In genomic region chr7:100483101-100483727, GRCh38 we compare ENCODE assay signal across 8 cellular contexts. TPM values are rescaled to one million over a fixed set of nuclear protein-coding genes. Genes with fewer than 3 reads are reported as not detected.
DNase-seq lines count a peak whose midpoint lies in the region; ATAC-seq, FAIRE-seq and TF ChIP-seq lines count a peak whose summit lies in the region.

No MANE protein-coding gene starts in this region.

- H3F3A ChIP-seq in PC-9 (ENCODE audit: insufficient read depth, low read depth), result peaks cover 15% of the 10 kb centered on the region; the same call in 1 of the 2 replicates

- TF ChIP-seq POLR2A in A549 (IDR thresholded peaks at IDR 0.05; ENCODE audit: low read length), result no peak

- H3K4me2 ChIP-seq in A549 (peak overlapping the region; percentile 99), PC-9 (peak overlapping the region; percentile 83)

- H3K27me3 ChIP-seq in PC-9 (ENCODE audit: insufficient read depth, low read depth) (no peaks in the 10 kb centered on the region), neuron (ENCODE audit: insufficient read depth, low read length) (no peaks in the 10 kb centered on the region), stomach smooth muscle (ENCODE audit: control insufficient read depth in 1 of 2, insufficient read depth in 2 of 2, low read length in 2 of 2) (no peaks in the 10 kb centered on the region)

- H3K36me3 ChIP-seq in PC-9 (ENCODE audit: low read depth) (no peaks in the 10 kb centered on the region), neuron (ENCODE audit: insufficient read depth, low read length) (no peaks in the 10 kb centered on the region), stomach smooth muscle (ENCODE audit: control insufficient read depth in 2 of 2, insufficient read depth in 2 of 2, low read length in 2 of 2) (no peaks in the 10 kb centered on the region)

- WGBS in A549 (ENCODE audit: missing lambda C conversion rate), result 2% methylated on average over 18 of the region's 79 CpGs

- ATAC-seq in A549, result peak; percentile 57 to 66
- peak; percentile 64 for ATAC-seq in GM18498 (IDR thresholded peaks at IDR 0.05; ENCODE audit: unreplicated experiment)
- peak; percentile 52 for ATAC-seq in HG03280 (IDR thresholded peaks at IDR 0.05; ENCODE audit: unreplicated experiment)

- peak; percentile 30 to 75; a peak in 4 of 5 replicates for TF ChIP-seq RAD21 in A549 (conservative IDR thresholded peaks at IDR 0.05 in 1 of 2, IDR thresholded peaks at IDR 0.05 in 1 of 2)

- no peaks in the 10 kb centered on the region for H3K9me2 ChIP-seq in PC-9 (ENCODE audit: insufficient read depth)

- H3K9ac ChIP-seq in stomach smooth muscle (ENCODE audit: low read length in 2 of 2), result no peak overlapping the region

- H3K4me3 ChIP-seq in A549 (peak overlapping the region; percentile 73), PC-9 (peak overlapping the region; percentile 65), foreskin fibroblast (ENCODE audit: low read depth in 1 of 2, low read length in 2 of 2) (peak overlapping the region; percentile 55 to 63), neuron (ENCODE audit: low read length) (peak overlapping the region; percentile 82), stomach smooth muscle (ENCODE audit: low read length in 2 of 2) (peak overlapping the region; percentile 53 to 69)

- peak overlapping the region; percentile 88 to 94 for H3K27ac ChIP-seq in A549
- no peak overlapping the region for H3K27ac ChIP-seq in PC-9
- H3K27ac ChIP-seq in stomach smooth muscle (ENCODE audit: low read length), result no peak overlapping the region

- peaks cover 44% of the 10 kb centered on the region for H3K4me1 ChIP-seq in A549
- peaks cover 24% of the 10 kb centered on the region for H3K4me1 ChIP-seq in PC-9 (replicated peaks; ENCODE audit: insufficient read depth)
- peaks cover 39% of the 10 kb centered on the region for H3K4me1 ChIP-seq in neuron (ENCODE audit: insufficient read depth, low read length)
- H3K4me1 ChIP-seq in stomach smooth muscle (ENCODE audit: control insufficient read depth, insufficient read depth, low read length), result peaks cover 17% of the 10 kb centered on the region

- TF ChIP-seq CTCF in A549 (IDR thresholded peaks at IDR 0.05) (peak; percentile 100), PC-9 (conservative IDR thresholded peaks at IDR 0.05) (peak; percentile 80), foreskin fibroblast (IDR thresholded peaks at IDR 0.05; ENCODE audit: low read depth, low read length) (peak; percentile 78)

- intact Hi-C loops in PC-9 (cut with micrococcal nuclease; ENCODE audit: unreplicated experiment), result loop anchor here (1.0 kb wide), 1 partner anchor 62 kb away; no protein-coding TSS in a partner anchor

- H4K20me1 ChIP-seq in PC-9 (ENCODE audit: insufficient read depth), result no peaks in the 10 kb centered on the region

- H2AFZ ChIP-seq in PC-9 (peak overlapping the region; percentile 84), neuron (ENCODE audit: low read depth, low read length) (peak overlapping the region; percentile 60)

- no TSS peak for BruUV-seq in PC-9 (replicated peaks; lab: Mats Ljungman, UMichigan)

- CTCF ChIA-PET in A549 (lab: Yijun Ruan, JAX), result interaction anchor here (0.6 to 8.5 kb wide), 42 partner anchors 8 to 237 kb away, joined by 3 to 127 read pairs (median 6); partner anchors contain the start of genes EPO, MEPCE, POP7 and SPACDR
- CTCF ChIA-PET in PC-9 (lab: Charles Lee), result interaction anchor here (0.6 to 1.3 kb wide), 5 partner anchors 77 to 1259 kb away, joined by 3 to 10 read pairs (median 7); no protein-coding TSS in a partner anchor

- POLR2A ChIA-PET in A549 (lab: Yijun Ruan, JAX), result interaction anchor here (1.0 to 1.9 kb wide), 4 partner anchors 55 to 129 kb away, joined by 3 to 6 read pairs (median 4); partner anchors contain the start of genes AGFG2, FBXO24, LRCH4 and MOSPD3
- POLR2A ChIA-PET in PC-9 (lab: Charles Lee; ENCODE audit: unreplicated experiment), result no interaction called here

- no peak for TF ChIP-seq EP300 in A549 (IDR thresholded peaks at IDR 0.05)

- H3K79me2 ChIP-seq in PC-9 (ENCODE audit: low read depth), result peaks cover 8% of the 10 kb centered on the region

- peak; percentile 64 to 70 for DNase-seq in A549 (ENCODE audit: low read depth in 1 of 2, low spot score in 1 of 2)
- DNase-seq in PC-9, result peak; percentile 39 to 86
- DNase-seq in activated effector memory CD4-positive, alpha-beta T cell treated with anti-CD3 and anti-CD28 coated beads, Interleukin-2, amount 50 U/mL, for 16 hours, result peak; percentile 94
- peak; percentile 34 to 82 for DNase-seq in foreskin fibroblast

- FAIRE-seq in A549 (lab: Jason Lieb, UNC), result no peak

- H3K9me3 ChIP-seq in A549 (no peaks in the 10 kb centered on the region), PC-9 (ENCODE audit: insufficient read depth, low read depth) (no peaks in the 10 kb centered on the region), neuron (ENCODE audit: low read length) (no peaks in the 10 kb centered on the region), stomach smooth muscle (ENCODE audit: control insufficient read depth in 2 of 2, low read length in 2 of 2) (no peaks in the 10 kb centered on the region)

TF ChIP-seq in A549, 52 proteins besides CTCF, POLR2A, EP300 and RAD21:
- peak; percentile 79; the same call in 1 of the 3 replicates for TF ChIP-seq BCL3 (IDR thresholded peaks at IDR 0.05)
- no peak for TF ChIP-seq CHD2 (IDR thresholded peaks at IDR 0.05; ENCODE audit: low read length, partially characterized antibody)
- TF ChIP-seq MAZ (IDR thresholded peaks at IDR 0.05; ENCODE audit: borderline replicate concordance, low read depth, low read length), result 0 out of 2 replicates have a peak, but pooled peaks have one; percentile 62
- 0 out of 2 replicates have a peak, but pooled peaks have one; percentile 20 for TF ChIP-seq TP53 (CRISPR knock-in tag; IDR thresholded peaks at IDR 0.05)
- no peak for TF ChIP-seq SREBF2 (IDR thresholded peaks at IDR 0.05)
- no peak for TF ChIP-seq FOSL2 (IDR thresholded peaks at IDR 0.05)
- TF ChIP-seq FOSL2 (CRISPR knock-in tag; IDR thresholded peaks at IDR 0.05), result 0 out of 2 replicates have a peak, but pooled peaks have one; percentile 4
- TF ChIP-seq JUN (IDR thresholded peaks at IDR 0.05), result peak; percentile 37 to 53; a peak in 2 of 5 replicates
- peak; percentile 4; the same call in 1 of the 2 replicates for TF ChIP-seq CHD4 (IDR thresholded peaks at IDR 0.05; ENCODE audit: borderline replicate concordance)
- peak; percentile 89 for TF ChIP-seq SMC3 (IDR thresholded peaks at IDR 0.05)
- TF ChIP-seq RFX5 (IDR thresholded peaks at IDR 0.05), result no peak

RNA-seq across cellular contexts. Expression of gene NYAP1, which starts 0.5 kb away (rescaled TPM):
- polyA plus RNA-seq in A549 (2011; rRNA removed) (0.32 and 0.47 TPM in 2 replicates), A549 (2017; fragmentation: RNase III; extraction: RNeasy Plus Mini Kit Qiagen cat#74134 plus additional on column Dnase treatment) (1.5 to 3.7 TPM (median 3.1 TPM) in 3 replicates)
- 0.70 and 0.96 TPM in 2 replicates for polyA plus RNA-seq in A549 (2012; cell fraction: cytosol; rRNA removed)
- polyA plus RNA-seq in A549 (2012; cell fraction: nucleus; rRNA removed), result 1.6 and 1.9 TPM in 2 replicates
- 0.12 and 0.24 TPM in 2 replicates for polyA minus RNA-seq in A549 (2011; rRNA and poly(A)+ RNA removed)
- total RNA-seq in PC-9 (2021), result 1.3 and 1.9 TPM in 2 replicates

RNA-seq across cellular contexts. Expression of gene TSC22D4, which starts 4.2 kb away (rescaled TPM):
- polyA plus RNA-seq in A549 (2011; rRNA removed) (6.2 and 7.9 TPM in 2 replicates), A549 (2017; fragmentation: RNase III; extraction: RNeasy Plus Mini Kit Qiagen cat#74134 plus additional on column Dnase treatment) (20.7 to 28.9 TPM (median 28.3 TPM) in 3 replicates)
- polyA plus RNA-seq in A549 (2012; cell fraction: cytosol; rRNA removed), result 15.5 and 22.6 TPM in 2 replicates
- polyA plus RNA-seq in A549 (2012; cell fraction: nucleus; rRNA removed), result 26.1 and 31.1 TPM in 2 replicates
- 6.5 and 8.2 TPM in 2 replicates for polyA minus RNA-seq in A549 (2011; rRNA and poly(A)+ RNA removed)
- 68.8 and 79.8 TPM in 2 replicates for total RNA-seq in PC-9 (2021)

RNA-seq across cellular contexts. Expression of gene SPACDR, which starts 19.2 kb away (rescaled TPM):
- polyA plus RNA-seq in A549 (2011; rRNA removed) (0.17 and 0.40 TPM in 2 replicates), A549 (2017; fragmentation: RNase III; extraction: RNeasy Plus Mini Kit Qiagen cat#74134 plus additional on column Dnase treatment) (0.33 to 0.39 TPM (median 0.34 TPM) in 3 replicates)
- polyA plus RNA-seq in A549 (2012; cell fraction: cytosol; rRNA removed), result 0.49 and 0.54 TPM in 2 replicates
- 0.62 and 0.92 TPM in 2 replicates for polyA plus RNA-seq in A549 (2012; cell fraction: nucleus; rRNA removed)
- not detected in 2 replicates for polyA minus RNA-seq in A549 (2011; rRNA and poly(A)+ RNA removed)
- total RNA-seq in PC-9 (2021), result 1.4 and 4.2 TPM in 2 replicates

RNA-seq across cellular contexts. Expression of gene PPP1R35, which starts 46.9 kb away (rescaled TPM):
- polyA plus RNA-seq in A549 (2011; rRNA removed) (15.2 and 15.7 TPM in 2 replicates), A549 (2017; fragmentation: RNase III; extraction: RNeasy Plus Mini Kit Qiagen cat#74134 plus additional on column Dnase treatment) (29.9 to 33.0 TPM (median 31.6 TPM) in 3 replicates)
- polyA plus RNA-seq in A549 (2012; cell fraction: cytosol; rRNA removed), result 66.3 and 69.9 TPM in 2 replicates
- 103 and 122 TPM in 2 replicates for polyA plus RNA-seq in A549 (2012; cell fraction: nucleus; rRNA removed)
- 9.5 and 10.7 TPM in 2 replicates for polyA minus RNA-seq in A549 (2011; rRNA and poly(A)+ RNA removed)
- 49.1 and 67.6 TPM in 2 replicates for total RNA-seq in PC-9 (2021)

RNA-seq across cellular contexts. Expression of gene MEPCE, which starts 53.6 kb away (rescaled TPM):
- 10.0 and 13.1 TPM in 2 replicates for polyA plus RNA-seq in A549 (2011; rRNA removed)
- 19.7 and 25.3 TPM in 2 replicates for polyA plus RNA-seq in A549 (2012; cell fraction: cytosol; rRNA removed)
- polyA plus RNA-seq in A549 (2012; cell fraction: nucleus; rRNA removed), result 30.0 and 34.0 TPM in 2 replicates
- polyA plus RNA-seq in A549 (2017; fragmentation: RNase III; extraction: RNeasy Plus Mini Kit Qiagen cat#74134 plus additional on column Dnase treatment), result 36.7 to 38.4 TPM (median 38.2 TPM) in 3 replicates
- 22.3 and 25.4 TPM in 2 replicates for polyA minus RNA-seq in A549 (2011; rRNA and poly(A)+ RNA removed)
- 62.6 and 70.3 TPM in 2 replicates for total RNA-seq in PC-9 (2021)

Comparison
In these comparisons a context has a peak if more than half of its experiments do, and no peak if none do; other contexts are left out.
1. H3K27ac ChIP-seq: peak in A549 (2 of 2); none in PC-9 (single experiment) and stomach smooth muscle (single experiment).
2. Peak in every context shown above with its lines, with median percentiles within 50 percentile points of each other: ATAC-seq, DNase-seq, H3K4me3 ChIP-seq and CTCF ChIP-seq.